8 cellular contexts compared by ENCODE assay signal in the genomic region with DNA sequence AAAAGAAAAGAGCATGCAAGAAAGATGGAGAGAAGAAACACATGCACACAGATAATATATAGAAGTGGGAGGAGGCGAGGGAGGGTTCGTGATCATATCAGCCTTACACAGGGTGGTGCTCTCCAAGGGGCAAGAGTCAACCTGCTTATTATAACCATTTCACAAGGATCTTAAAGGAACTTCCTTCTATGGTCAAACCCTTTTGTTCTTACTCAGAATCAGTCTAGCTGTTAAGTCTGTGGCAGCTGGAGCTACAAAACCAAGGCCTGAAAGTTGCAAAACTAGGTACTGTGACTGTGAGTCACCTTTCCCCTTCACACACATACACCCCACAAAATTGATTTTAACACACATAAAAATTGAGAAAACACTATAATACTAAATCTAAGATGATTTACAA. TPM values are rescaled to one million over a fixed set of nuclear protein-coding genes. Genes with fewer than 3 reads are reported as not detected.
DNase-seq lines count a peak whose midpoint lies in the region; ATAC-seq and TF ChIP-seq lines count a peak whose summit lies in the region.

No MANE protein-coding gene starts in this region.

- ATAC-seq in HG03060 (IDR thresholded peaks at IDR 0.05; ENCODE audit: low read depth, unreplicated experiment) (peak; percentile 91), T-cell (replicated peaks in 1 of 4) (peak; percentile 65 to 97 (median 86))

- peak overlapping the region; percentile 72 to 76 for H3K27ac Mint-ChIP-seq in T-cell
- no peak overlapping the region for H3K27ac Mint-ChIP-seq in nephron progenitor cell

- H3K27me3 Mint-ChIP-seq in T-cell (no peaks in the 10 kb centered on the region), nephron progenitor cell (ENCODE audit: low read depth, poor library complexity) (peaks cover 4% of the 10 kb centered on the region)

- CTCF ChIA-PET in T-cell (lab: Charles Lee) = interaction anchor here in 1 of 2 donors (0.9 to 1.5 kb wide), 3 partner anchors 9 to 20 kb away, joined by 4 to 7 read pairs (median 4); a partner anchor contains a TSS

- H3K4me1 Mint-ChIP-seq in T-cell (peaks cover 29 to 54% (median 37%) of the 10 kb centered on the region in 3 donors), nephron progenitor cell (peaks cover 46% of the 10 kb centered on the region)

- H3K4me3 ChIP-seq in fibroblast of villous mesenchyme (ENCODE audit: low read depth, low read length) = no peak overlapping the region

- H3K9me3 Mint-ChIP-seq in T-cell (peaks cover 0 to 7% (median 0%) of the 10 kb centered on the region in 3 donors), nephron progenitor cell (no peaks in the 10 kb centered on the region)

- H3K36me3 Mint-ChIP-seq in T-cell = peaks cover 13% of the 10 kb centered on the region
- no peaks in the 10 kb centered on the region for H3K36me3 Mint-ChIP-seq in nephron progenitor cell (ENCODE audit: low read depth)

- POLR2A ChIA-PET in T-cell (lab: Charles Lee) = interaction anchor here in 1 of 2 donors (0.6 to 1.1 kb wide), 2 partner anchors 37 to 229 kb away, joined by 3 read pairs; no protein-coding TSS in a partner anchor

- H3K4me3 Mint-ChIP-seq in T-cell (no peak overlapping the region), nephron progenitor cell (no peak overlapping the region)

- TF ChIP-seq CTCF in fibroblast of villous mesenchyme (IDR thresholded peaks at IDR 0.05; ENCODE audit: insufficient read depth, low read depth, low read length) = no peak
- TF ChIP-seq CTCF in nephron progenitor cell (IDR thresholded peaks at IDR 0.05) = no peak

- peak; percentile 39 for DNase-seq in activated naive CD4-positive, alpha-beta T cell treated with Interleukin-2 at 50 U/mL for 16 hours
- DNase-seq in activated naive CD4-positive, alpha-beta T cell (lab: John Stamatoyannopoulos, UW) = no peak
- DNase-seq in T-cell = peak in 6 of 34 experiments; percentile 5 to 24 (median 10)
- DNase-seq in fibroblast of villous mesenchyme (ENCODE audit: low read depth) = peak; percentile 95
- DNase-seq in mesenteric fat pad (ENCODE audit: low spot score) = no peak
- DNase-seq in nephron progenitor cell = no peak
- no peak for DNase-seq in hepatic stellate cell (ENCODE audit: low spot score)

RNA-seq across cellular contexts. Expression of a gene that starts 18.5 kb away (rescaled TPM):
- total RNA-seq in T-cell (10 to 100 TPM; 12.1 to 23.5 (median 17.7) TPM), fibroblast of villous mesenchyme (38.3 and 58.3 TPM in 2 replicates), mesenteric fat pad (8.3 TPM)

RNA-seq across cellular contexts. Expression of a gene that starts 39.2 kb away (rescaled TPM):
- total RNA-seq in T-cell (not detected), fibroblast of villous mesenchyme (not detected in 2 replicates), mesenteric fat pad (not detected)

Comparison
In these comparisons a context has a peak if more than half of its experiments do, and no peak if none do; other contexts are left out.
1. DNase-seq: peak in activated naive CD4-positive, alpha-beta T cell treated with Interleukin-2 at 50 U/mL for 16 hours (single experiment) and fibroblast of villous mesenchyme (single experiment); none in activated naive CD4-positive, alpha-beta T cell (0 of 4), mesenteric fat pad (single experiment), nephron progenitor cell (single experiment) and hepatic stellate cell (single experiment).